In genomic region chr2:45826476-45826875, GRCh38 we compare ENCODE assay signal across 15 cellular contexts.
"Had no signal": no experiment of that assay in that cellular context is flagged by ENCODE, and none has a peak within 500 bp of the region (broad histone marks: within the 10 kb centered on the region; RNA-seq: fewer than 3 reads in every experiment).

No MANE protein-coding gene starts in this region.

- DNase-seq: activated CD4-positive, alpha-beta T cell treated with anti-CD3 and anti-CD28 coated beads, Interleukin-2, amount 10 ng/mL, durations not matched to agents 7 days and 5 days; activated CD8-positive, alpha-beta memory T cell treated with anti-CD3 and anti-CD28 coated beads, Interleukin-2, amount 10 ng/mL, durations not matched to agents 7 days and 5 days; activated CD8-positive, alpha-beta T cell treated with anti-CD3 and anti-CD28 coated beads for 36 hours; activated effector memory CD4-positive, alpha-beta T cell treated with anti-CD3 and anti-CD28 coated beads, Interleukin-2, amount 50 U/mL, for 16 hours; activated naive CD4-positive, alpha-beta T cell treated with anti-CD3 and anti-CD28 coated beads, Interleukin-2, amount 10 ng/mL, durations not matched to agents 7 days and 5 days; activated T-cell treated with anti-CD3 and anti-CD28 coated beads for 4 hours; cortex of kidney; endodermal cell; kidney; nephron progenitor cell; stimulated activated naive CD8-positive, alpha-beta T cell treated with anti-CD3 and anti-CD28 coated beads, Interleukin-15, amount 100 ng/mL, for 72 hours had no signal

- ATAC-seq: activated CD4-positive, CD25-positive, alpha-beta regulatory T cell treated with anti-CD3 and anti-CD28 coated beads, Interleukin-2, amount 50 U/mL, for 24 hours; activated CD8-positive, alpha-beta memory T cell treated with anti-CD3 and anti-CD28 coated beads, Interleukin-2, amount 10 ng/mL, durations not matched to agents 7 days and 5 days; activated CD8-positive, alpha-beta T cell treated with anti-CD3 and anti-CD28 coated beads for 36 hours; stimulated activated naive CD8-positive, alpha-beta T cell treated with anti-CD3 and anti-CD28 coated beads, Interleukin-15, amount 100 ng/mL, for 72 hours had no signal

- H3K27me3 ChIP-seq: suprapubic skin, tibial nerve had no signal

- H3K4me3 ChIP-seq: suprapubic skin, tibial nerve had no signal

- H3K27me3 Mint-ChIP-seq: activated CD8-positive, alpha-beta memory T cell treated with anti-CD3 and anti-CD28 coated beads, Interleukin-2, amount 10 ng/mL, durations not matched to agents 7 days and 5 days; activated CD8-positive, alpha-beta T cell treated with anti-CD3 and anti-CD28 coated beads for 36 hours; stimulated activated naive CD8-positive, alpha-beta T cell treated with anti-CD3 and anti-CD28 coated beads, Interleukin-15, amount 100 ng/mL, for 72 hours had no signal

- H3K27ac Mint-ChIP-seq: activated CD4-positive, alpha-beta T cell treated with anti-CD3 and anti-CD28 coated beads, Interleukin-2, amount 10 ng/mL, durations not matched to agents 7 days and 5 days; activated CD8-positive, alpha-beta memory T cell treated with anti-CD3 and anti-CD28 coated beads, Interleukin-2, amount 10 ng/mL, durations not matched to agents 7 days and 5 days; activated CD8-positive, alpha-beta T cell treated with anti-CD3 and anti-CD28 coated beads for 36 hours; activated naive CD4-positive, alpha-beta T cell treated with anti-CD3 and anti-CD28 coated beads, Interleukin-2, amount 10 ng/mL, durations not matched to agents 7 days and 5 days; endodermal cell; stimulated activated naive CD8-positive, alpha-beta T cell treated with anti-CD3 and anti-CD28 coated beads, Interleukin-15, amount 100 ng/mL, for 72 hours had no signal

- H3K27ac ChIP-seq: epithelial cell of prostate, suprapubic skin, tibial nerve had no signal

- H3K36me3 ChIP-seq: suprapubic skin had no signal

- H3K4me3 Mint-ChIP-seq: activated CD4-positive, alpha-beta T cell treated with anti-CD3 and anti-CD28 coated beads, Interleukin-2, amount 10 ng/mL, durations not matched to agents 7 days and 5 days; activated CD8-positive, alpha-beta memory T cell treated with anti-CD3 and anti-CD28 coated beads, Interleukin-2, amount 10 ng/mL, durations not matched to agents 7 days and 5 days; activated CD8-positive, alpha-beta T cell treated with anti-CD3 and anti-CD28 coated beads for 36 hours; activated naive CD4-positive, alpha-beta T cell treated with anti-CD3 and anti-CD28 coated beads, Interleukin-2, amount 10 ng/mL, durations not matched to agents 7 days and 5 days; endodermal cell; nephron progenitor cell; stimulated activated naive CD8-positive, alpha-beta T cell treated with anti-CD3 and anti-CD28 coated beads, Interleukin-15, amount 100 ng/mL, for 72 hours had no signal
